22 cellular contexts compared by ENCODE assay signal in the genomic region with DNA sequence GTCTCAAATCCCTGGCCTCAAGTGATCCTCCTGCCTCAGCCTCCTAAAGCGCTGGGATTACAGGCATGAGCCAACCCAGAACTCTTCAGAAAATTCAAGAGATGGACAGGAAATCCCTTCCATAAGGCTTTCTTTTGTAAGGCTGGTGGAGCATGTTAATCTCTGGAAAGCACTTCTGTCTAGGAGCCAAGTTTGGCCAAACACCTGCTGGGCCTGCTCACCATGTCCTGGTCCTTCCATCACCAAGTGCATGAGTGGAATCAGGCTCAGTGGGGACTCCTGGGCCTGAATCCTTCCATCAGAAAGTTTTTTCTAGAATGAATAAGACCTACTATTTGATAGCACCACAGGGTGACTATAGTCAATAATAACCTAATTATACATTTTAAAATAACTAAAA.
"Had no signal": no experiment of that assay in that cellular context is flagged by ENCODE, and none has a peak within 500 bp of the region (broad histone marks: within the 10 kb centered on the region; RNA-seq: fewer than 3 reads in every experiment).

No MANE protein-coding gene starts in this region.

- DNase-seq: IMR-90, Karpas-422, KG1, MG63, NCI-H1092, NCI-H1105 treated with DMSO at 0.1 percent for 48 hours, NCI-H1417 treated with DMSO at 0.1 percent for 48 hours, NCI-H1694, NCI-H187 treated with DMSO at 0.1 percent for 48 hours, NCI-H2081 treated with DMSO at 0.1 percent for 48 hours, NCI-H2171, NCI-H226, NCI-H510A treated with DMSO at 0.1 percent for 48 hours, NCI-H526, NCI-H82, Right ventricle myocardium superior, RPMI8226, SIG-M5, SK-N-SH, SW 1271, T-cell had no signal

- ATAC-seq: HepG2, T-cell had no signal
